8 cellular contexts compared by ENCODE assay signal in genomic region chr2:129877289-129877741, GRCh38.
A peak's percentile ranks its signal among the peaks of the same experiment; 100 is the strongest.
DNase-seq lines count a peak whose midpoint lies in the region; ATAC-seq and TF ChIP-seq lines count a peak whose summit lies in the region.

No MANE protein-coding gene starts in this region.

- intact Hi-C loops in esophagus muscularis mucosa (cut with DNase I), result loop anchor here (10.0 kb wide), 1 partner anchor 457 kb away; no protein-coding TSS in a partner anchor

- ATAC-seq in GM19328 (IDR thresholded peaks at IDR 0.05; ENCODE audit: unreplicated experiment) (peak; percentile 71), HG03469 (IDR thresholded peaks at IDR 0.05; ENCODE audit: unreplicated experiment) (peak; percentile 41)

- H3K27me3 ChIP-seq in BE2C (no peaks in the 10 kb centered on the region), esophagus muscularis mucosa (no peaks in the 10 kb centered on the region), mucosa of stomach (ENCODE audit: control insufficient read depth, insufficient read depth, low read length) (no peaks in the 10 kb centered on the region)

- WGBS in esophagus muscularis mucosa, result 2% methylated on average over 12 of the region's 20 CpGs

- no peak for TF ChIP-seq EP300 in esophagus muscularis mucosa (IDR thresholded peaks at IDR 0.05)

- peak overlapping the region; percentile 65 for H3K9ac ChIP-seq in mucosa of stomach (ENCODE audit: low read length)

- peak overlapping the region; percentile 79 to 83 (median 82) for H3K27ac ChIP-seq in esophagus muscularis mucosa (replicated peaks in 1 of 4)

- H3K9me3 ChIP-seq in BE2C, result no peaks in the 10 kb centered on the region
- H3K9me3 ChIP-seq in esophagus muscularis mucosa, result no peaks in the 10 kb centered on the region
- no peaks in the 10 kb centered on the region for H3K9me3 ChIP-seq in mucosa of stomach (ENCODE audit: control insufficient read depth, low read length)

- peak overlapping the region; percentile 76 for H3K4me3 ChIP-seq in BE2C (ENCODE audit: low read depth, low read length)
- H3K4me3 ChIP-seq in esophagus muscularis mucosa, result peak overlapping the region; percentile 62 to 89 (median 76)
- peak overlapping the region; percentile 88 for H3K4me3 ChIP-seq in mucosa of stomach (ENCODE audit: low read length)

- peak; percentile 89 for DNase-seq in BE2C
- DNase-seq in NK-92 treated with Interleukin-12 subunit alpha and Interleukin-12 subunit beta, amount 100 ng/mL, for 24 hours (lab: John Stamatoyannopoulos, UW), result peak; percentile 81
- DNase-seq in activated T-cell treated with anti-CD3 and anti-CD28 coated beads, Interleukin-2, amount 50 U/mL, for 1 hour, result peak; percentile 82
- DNase-seq in esophagus muscularis mucosa (ENCODE audit: extremely low spot score), result peak; percentile 99
- peak; percentile 80 for DNase-seq in stimulated activated CD8-positive, alpha-beta memory T cell treated with anti-CD3 and anti-CD28 coated beads, Interleukin-4, amount 100 ng/mL, for 24 hours (ENCODE audit: low read depth)

- TF ChIP-seq POLR2A in esophagus muscularis mucosa (IDR thresholded peaks at IDR 0.05; ENCODE audit: low read depth), result no peak

- H3K36me3 ChIP-seq in BE2C (no peaks in the 10 kb centered on the region), esophagus muscularis mucosa (no peaks in the 10 kb centered on the region), mucosa of stomach (ENCODE audit: control insufficient read depth, insufficient read depth, low read length) (no peaks in the 10 kb centered on the region)

- H3K4me1 ChIP-seq in BE2C (no peaks in the 10 kb centered on the region), esophagus muscularis mucosa (peaks cover 6 to 19% (median 15%) of the 10 kb centered on the region in 4 donors), mucosa of stomach (ENCODE audit: control insufficient read depth, insufficient read depth, low read length) (peaks cover 7% of the 10 kb centered on the region)

- TF ChIP-seq CTCF in BE2C (IDR thresholded peaks at IDR 0.05; ENCODE audit: low read depth, low read length), result no peak
- no peak for TF ChIP-seq CTCF in esophagus muscularis mucosa (IDR thresholded peaks at IDR 0.05)

Comparison
In these comparisons a context has a peak if more than half of its experiments do, and no peak if none do; other contexts are left out.
1. Peak in every context shown above with its lines: DNase-seq, ATAC-seq, H3K4me3 ChIP-seq and H3K27ac ChIP-seq.